Comparison of ENCODE assay signal across 8 cellular contexts in the genomic region with DNA sequence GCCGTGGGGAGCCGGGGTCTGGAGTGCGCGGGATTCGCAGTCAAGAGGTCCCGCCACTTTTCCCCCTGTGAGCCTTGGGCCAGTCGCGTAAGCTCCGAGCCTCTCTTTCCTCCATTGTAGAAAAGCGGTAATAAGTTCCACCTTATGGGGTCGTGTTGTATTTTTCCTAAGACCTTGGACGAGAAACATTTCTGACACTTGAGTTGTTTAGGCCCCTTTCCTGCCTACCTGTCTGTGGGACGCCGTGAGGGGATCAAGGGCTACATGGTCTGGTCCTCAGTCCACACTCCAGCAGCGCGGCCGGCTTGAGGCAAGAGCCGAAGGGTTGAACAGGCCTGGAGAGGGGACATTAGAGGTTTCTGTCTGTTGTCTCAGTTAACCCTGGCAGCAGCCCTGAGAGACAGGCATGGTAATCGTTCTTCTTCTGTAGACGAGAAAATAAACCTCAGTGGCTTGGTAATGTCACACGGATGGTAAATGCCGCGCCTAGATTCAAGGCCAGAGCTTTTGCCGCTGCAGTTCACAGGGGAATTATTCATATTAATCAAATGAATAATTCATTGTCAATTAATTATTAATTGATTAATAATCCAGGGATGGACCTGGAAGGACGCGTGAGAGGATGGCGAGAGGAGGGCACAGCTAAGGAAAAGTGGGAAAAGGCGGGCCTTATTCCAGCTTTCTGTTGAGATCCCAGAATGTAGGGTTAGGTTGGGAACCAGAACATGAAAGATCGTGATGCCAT. TPM values are rescaled to one million over a fixed set of nuclear protein-coding genes. Genes with fewer than 3 reads are reported as not detected.
DNase-seq lines count a peak whose midpoint lies in the region; ATAC-seq and TF ChIP-seq lines count a peak whose summit lies in the region.

No MANE protein-coding gene starts in this region.

- H3K27me3 Mint-ChIP-seq in naive thymus-derived CD4-positive, alpha-beta T cell, result no peaks in the 10 kb centered on the region

- ATAC-seq in heart left ventricle (peak in 1 of 4 donors; percentile 1), Right ventricle myocardium inferior (no peak), HG02678 (IDR thresholded peaks at IDR 0.05; ENCODE audit: unreplicated experiment) (no peak)
- ATAC-seq in naive thymus-derived CD4-positive, alpha-beta T cell, result no peak

- H3K4me1 Mint-ChIP-seq in naive thymus-derived CD4-positive, alpha-beta T cell, result peaks cover 14 to 58% (median 34%) of the 10 kb centered on the region in 7 donors

- TF ChIP-seq CTCF in heart left ventricle (IDR thresholded peaks at IDR 0.05) (no peak), choroid plexus epithelial cell (conservative IDR thresholded peaks at IDR 0.05; ENCODE audit: low read depth, low read length) (no peak)

- H3K4me3 Mint-ChIP-seq in naive thymus-derived CD4-positive, alpha-beta T cell, result peak overlapping the region; percentile 91 to 99 (median 96)

- peak overlapping the region; percentile 78 to 100 (median 98) for H3K27ac Mint-ChIP-seq in naive thymus-derived CD4-positive, alpha-beta T cell

- CTCF ChIA-PET in naive thymus-derived CD4-positive, alpha-beta T cell (lab: Charles Lee), result interaction anchor here (1.3 to 1.6 kb wide), 3 partner anchors 106 to 289 kb away, joined by 3 to 4 read pairs (median 4); no protein-coding TSS in a partner anchor

- H3K4me3 ChIP-seq in heart left ventricle, result peak overlapping the region; percentile 62 to 92 (median 72)
- H3K4me3 ChIP-seq in choroid plexus epithelial cell (ENCODE audit: low read depth, low read length), result peak overlapping the region; percentile 80
- peak overlapping the region; percentile 82 for H3K4me3 ChIP-seq in naive thymus-derived CD4-positive, alpha-beta T cell (ENCODE audit: low read length)

- peak in 1 of 5 donors; percentile 54 for DNase-seq in heart left ventricle
- no peak for DNase-seq in Right ventricle myocardium inferior (ENCODE audit: missing footprints)
- peak; percentile 34 for DNase-seq in NCI-H146 (lab: John Stamatoyannopoulos, UW)
- DNase-seq in choroid plexus epithelial cell (ENCODE audit: low read depth), result no peak
- DNase-seq in naive thymus-derived CD4-positive, alpha-beta T cell, result no peak
- no peak for DNase-seq in dedifferentiated amniotic fluid mesenchymal stem cell (ENCODE audit: extremely low spot score)
- no peak for DNase-seq in iPS-NIHi7 (ENCODE audit: extremely low spot score)

- intact Hi-C loops in heart left ventricle (cut with DNase I) (loop anchor here in 3 of 10 donors (2.0 to 10.0 kb wide), 3 partner anchors 98 to 582 kb away; a partner anchor contains a TSS), Right ventricle myocardium inferior (cut with DNase I) (loop anchor here (2.0 kb wide), 2 partner anchors 290 to 316 kb away; no protein-coding TSS in a partner anchor)
- intact Hi-C loops in naive thymus-derived CD4-positive, alpha-beta T cell (cut with micrococcal nuclease), result loop anchor here (2.0 to 5.0 kb wide), 5 partner anchors 46 to 934 kb away; a partner anchor contains a TSS

- H3K4me1 ChIP-seq in heart left ventricle, result peaks cover 6 to 30% (median 22%) of the 10 kb centered on the region in 12 donors
- H3K4me1 ChIP-seq in naive thymus-derived CD4-positive, alpha-beta T cell (ENCODE audit: control insufficient read depth in 2 of 2, insufficient read depth in 2 of 2, low read length in 2 of 2), result peaks cover 9 to 14% of the 10 kb centered on the region in 2 donors

- peaks cover 0 to 38% (median 26%) of the 10 kb centered on the region in 9 donors for H3K36me3 ChIP-seq in heart left ventricle
- H3K36me3 ChIP-seq in naive thymus-derived CD4-positive, alpha-beta T cell (ENCODE audit: control insufficient read depth in 2 of 3, insufficient read depth in 3 of 3, low read length in 3 of 3), result peaks cover 0 to 29% (median 8%) of the 10 kb centered on the region in 3 experiments

- peaks cover 0 to 24% (median 6%) of the 10 kb centered on the region in 5 donors for H3K36me3 Mint-ChIP-seq in naive thymus-derived CD4-positive, alpha-beta T cell

- no peaks in the 10 kb centered on the region for H3K27me3 ChIP-seq in heart left ventricle
- H3K27me3 ChIP-seq in naive thymus-derived CD4-positive, alpha-beta T cell (ENCODE audit: control insufficient read depth in 2 of 2, insufficient read depth in 2 of 2, low read length in 2 of 2), result no peaks in the 10 kb centered on the region

- POLR2A ChIA-PET in naive thymus-derived CD4-positive, alpha-beta T cell (lab: Charles Lee), result interaction anchor here (1.0 to 2.6 kb wide), 6 partner anchors 22 to 330 kb away, joined by 3 to 14 read pairs (median 5); a partner anchor contains a TSS

- H3K9me3 ChIP-seq in heart left ventricle, result no peaks in the 10 kb centered on the region
- H3K9me3 ChIP-seq in naive thymus-derived CD4-positive, alpha-beta T cell (ENCODE audit: control insufficient read depth in 2 of 3, low read length in 3 of 3), result no peaks in the 10 kb centered on the region

- H3K27ac ChIP-seq in heart left ventricle, result peak overlapping the region in 11 of 12 donors; percentile 90 to 99 (median 97)
- H3K27ac ChIP-seq in naive thymus-derived CD4-positive, alpha-beta T cell (ENCODE audit: low read depth, low read length), result peak overlapping the region; percentile 96

- no peak for TF ChIP-seq POLR2A in heart left ventricle (IDR thresholded peaks at IDR 0.05)

- no peaks in the 10 kb centered on the region for H3K9me3 Mint-ChIP-seq in naive thymus-derived CD4-positive, alpha-beta T cell

- WGBS in heart left ventricle, 4 donors, result 5 to 6% (median 5%) methylated on average over 27 to 29 of the region's 29 CpGs

RNA-seq across cellular contexts. Expression of a gene that starts 0.5 kb away (rescaled TPM):
- total RNA-seq in heart left ventricle, result 10 to 100 TPM in 1 of 9 donors, 1 to 10 TPM in 8; 3.9 to 13.7 (median 6.8) TPM
- 10 to 100 TPM in 1 of 2 donors, 1 to 10 TPM in 1; 2.6 to 11.9 TPM for polyA plus RNA-seq in heart left ventricle
- total RNA-seq in Right ventricle myocardium inferior, result 7.0 TPM
- total RNA-seq in naive thymus-derived CD4-positive, alpha-beta T cell, result 100 to 1,000 TPM in 1 of 5 experiments, 10 to 100 TPM in 1, 1 to 10 TPM in 3; 7.6 to 101 (median 7.9) TPM
- 10 to 100 TPM; 10.3 to 17.7 TPM for polyA plus RNA-seq in naive thymus-derived CD4-positive, alpha-beta T cell

RNA-seq across cellular contexts. Expression of a gene that starts 0.9 kb away (rescaled TPM):
- total RNA-seq in heart left ventricle, result 100 to 1,000 TPM in 7 of 9 donors, 10 to 100 TPM in 2; 48.0 to 129 (median 103) TPM
- 100 to 1,000 TPM; 119 to 139 TPM for polyA plus RNA-seq in heart left ventricle
- total RNA-seq in Right ventricle myocardium inferior, result 130 TPM
- total RNA-seq in naive thymus-derived CD4-positive, alpha-beta T cell, result 100 to 1,000 TPM in 1 of 5 experiments, 10 to 100 TPM in 4; 58.4 to 182 (median 83.3) TPM
- 100 to 1,000 TPM; 149 to 229 TPM for polyA plus RNA-seq in naive thymus-derived CD4-positive, alpha-beta T cell

RNA-seq across cellular contexts. Expression of a gene that starts 23.5 kb away (rescaled TPM):
- total RNA-seq in heart left ventricle (10 to 100 TPM; 16.9 to 37.6 (median 23.6) TPM), Right ventricle myocardium inferior (25.7 TPM)
- polyA plus RNA-seq in heart left ventricle, result 10 to 100 TPM; 14.3 to 72.6 TPM
- total RNA-seq in naive thymus-derived CD4-positive, alpha-beta T cell, result 10 to 100 TPM in 2 of 5 experiments, 1 to 10 TPM in 1, under 1 TPM in 2; 0.62 to 52.1 (median 2.3) TPM
- polyA plus RNA-seq in naive thymus-derived CD4-positive, alpha-beta T cell, result 1 to 10 TPM in 1 of 2 donors, not detected in 1; 2.9 TPM

RNA-seq across cellular contexts. Expression of a gene that starts 34.8 kb away (rescaled TPM):
- total RNA-seq in heart left ventricle, result 10 to 100 TPM in 8 of 9 donors, 1 to 10 TPM in 1; 2.6 to 38.2 (median 19.2) TPM
- polyA plus RNA-seq in heart left ventricle, result 10 to 100 TPM; 13.8 to 43.6 TPM
- total RNA-seq in Right ventricle myocardium inferior, result 35.7 TPM
- total RNA-seq in naive thymus-derived CD4-positive, alpha-beta T cell, result 100 to 1,000 TPM in 1 of 5 experiments, 10 to 100 TPM in 1, 1 to 10 TPM in 1, under 1 TPM in 2; 0.19 to 192 (median 2.1) TPM
- polyA plus RNA-seq in naive thymus-derived CD4-positive, alpha-beta T cell, result 10 to 100 TPM in 1 of 2 donors, under 1 TPM in 1; 0.32 to 14.2 TPM

RNA-seq across cellular contexts. Expression of a gene that starts 40.8 kb away (rescaled TPM):
- total RNA-seq in heart left ventricle (10 to 100 TPM in 1 of 9 donors, under 1 TPM in 6, not detected in 2; 0.20 to 41.2 (median 0.32) TPM), Right ventricle myocardium inferior (0.30 TPM)
- under 1 TPM; 0.11 to 0.18 TPM for polyA plus RNA-seq in heart left ventricle
- total RNA-seq in naive thymus-derived CD4-positive, alpha-beta T cell, result 1 to 10 TPM in 1 of 5 experiments, under 1 TPM in 4; 0.19 to 1.5 (median 0.29) TPM
- polyA plus RNA-seq in naive thymus-derived CD4-positive, alpha-beta T cell, result under 1 TPM in 1 of 2 donors, not detected in 1; 0.44 TPM
